11 cellular contexts compared by ENCODE assay signal in the genomic region with DNA sequence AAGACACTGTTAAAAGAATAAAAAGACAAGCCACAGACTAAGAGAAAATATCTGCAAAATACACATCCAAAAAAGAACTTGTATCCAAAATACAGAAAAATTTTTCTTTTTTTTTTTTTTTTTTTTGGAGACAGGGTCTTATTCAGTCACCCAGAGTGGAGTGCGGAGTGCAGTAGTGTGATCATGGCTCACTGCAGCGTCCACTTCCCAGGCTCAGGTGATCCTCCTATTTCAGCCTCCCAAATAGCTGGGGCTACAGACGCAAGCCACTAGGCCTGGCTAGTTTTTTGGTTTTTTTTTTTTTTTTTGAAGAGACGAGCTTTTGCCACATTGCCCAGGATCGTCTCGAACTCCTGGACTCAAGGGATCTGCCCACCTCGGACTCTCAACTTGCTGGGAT. TPM values are rescaled to one million over a fixed set of nuclear protein-coding genes. Genes with fewer than 3 reads are reported as not detected.
DNase-seq lines count a peak whose midpoint lies in the region; ATAC-seq and TF ChIP-seq lines count a peak whose summit lies in the region.
"Had no signal": no experiment of that assay in that cellular context is flagged by ENCODE, and none has a peak within 500 bp of the region (broad histone marks: within the 10 kb centered on the region; RNA-seq: fewer than 3 reads in every experiment).

No MANE protein-coding gene starts in this region.

- peaks cover 8% of the 10 kb centered on the region for H3K36me3 Mint-ChIP-seq in activated naive CD8-positive, alpha-beta T cell
- no peaks in the 10 kb centered on the region for H3K36me3 Mint-ChIP-seq in natural killer cell

- POLR2A ChIA-PET in HEK293T (lab: Yijun Ruan, JAX) = no interaction called here

- H3K27me3 Mint-ChIP-seq in activated naive CD8-positive, alpha-beta T cell = no peaks in the 10 kb centered on the region
- H3K27me3 Mint-ChIP-seq in natural killer cell (ENCODE audit: low read depth in 2 of 2) = no peaks in the 10 kb centered on the region

- no peak for ATAC-seq in natural killer cell

- peak; percentile 45 for DNase-seq in NCI-H2029 (lab: John Stamatoyannopoulos, UW)
- no peak for DNase-seq in NCI-H2029 treated with DMSO at 0.1 percent for 48 hours (lab: John Stamatoyannopoulos, UW)
- no peak for DNase-seq in HEK293T (ENCODE audit: extremely low spot score)
- DNase-seq in natural killer cell = no peak
- no peak for DNase-seq in islet precursor cell
- DNase-seq in COLO668 (lab: John Stamatoyannopoulos, UW; ENCODE audit: unreplicated experiment) = no peak
- DNase-seq in NCI-H526 (lab: John Stamatoyannopoulos, UW) = no peak
- DNase-seq: activated gamma-delta T cell treated with Interleukin-2 at 50 U/mL for 16 hours, NCI-H1930 had no signal

- peaks cover 56% of the 10 kb centered on the region for H3K4me1 Mint-ChIP-seq in activated naive CD8-positive, alpha-beta T cell (ENCODE audit: low read depth)
- peaks cover 45 to 46% of the 10 kb centered on the region in 2 donors for H3K4me1 Mint-ChIP-seq in natural killer cell

- no peak overlapping the region for H3K27ac Mint-ChIP-seq in activated naive CD8-positive, alpha-beta T cell
- peak overlapping the region; percentile 1 to 19 for H3K27ac Mint-ChIP-seq in natural killer cell

- no peaks in the 10 kb centered on the region for H3K9me3 Mint-ChIP-seq in activated naive CD8-positive, alpha-beta T cell (ENCODE audit: low read depth)
- no peaks in the 10 kb centered on the region for H3K9me3 Mint-ChIP-seq in natural killer cell

- intact Hi-C loops in natural killer cell (cut with micrococcal nuclease) = loop anchor here (5.0 kb wide), 1 partner anchor 93 kb away; a partner anchor contains a TSS

- H3K4me3 Mint-ChIP-seq in activated naive CD8-positive, alpha-beta T cell = peak overlapping the region; percentile 74
- no peak overlapping the region for H3K4me3 Mint-ChIP-seq in natural killer cell

- TF ChIP-seq CTCF in natural killer cell (IDR thresholded peaks at IDR 0.05) = no peak

- CTCF ChIA-PET in HEK293T (lab: Yijun Ruan, JAX) = interaction anchor here (1.1 kb wide), 1 partner anchor 21 kb away, joined by 3 read pairs; no protein-coding TSS in a partner anchor

TF ChIP-seq in HEK293T, 16 proteins besides CTCF, POLR2A, EP300 and RAD21:
- TF ChIP-seq ZNF384 (IDR thresholded peaks at IDR 0.05) (0 out of 2 replicates have a peak, but pooled peaks have one; percentile 43), HDGF (IDR thresholded peaks at IDR 0.05; ENCODE audit: borderline replicate concordance) (no peak)

RNA-seq across cellular contexts. Expression of a gene that starts 3.1 kb away (rescaled TPM):
- 10 to 100 TPM; 16.4 to 20.0 (median 19.4) TPM for total RNA-seq in natural killer cell

RNA-seq across cellular contexts. Expression of a gene that starts 15.5 kb away (rescaled TPM):
- 10 to 100 TPM; 28.6 to 31.4 (median 29.1) TPM for total RNA-seq in natural killer cell

RNA-seq across cellular contexts. Expression of a gene that starts 49.2 kb away (rescaled TPM):
- total RNA-seq in natural killer cell = 1 to 10 TPM in 1 of 3 donors, under 1 TPM in 2; 0.64 to 1.0 (median 0.95) TPM
- total RNA-seq: HT-29 had no signal
